In the genomic region with DNA sequence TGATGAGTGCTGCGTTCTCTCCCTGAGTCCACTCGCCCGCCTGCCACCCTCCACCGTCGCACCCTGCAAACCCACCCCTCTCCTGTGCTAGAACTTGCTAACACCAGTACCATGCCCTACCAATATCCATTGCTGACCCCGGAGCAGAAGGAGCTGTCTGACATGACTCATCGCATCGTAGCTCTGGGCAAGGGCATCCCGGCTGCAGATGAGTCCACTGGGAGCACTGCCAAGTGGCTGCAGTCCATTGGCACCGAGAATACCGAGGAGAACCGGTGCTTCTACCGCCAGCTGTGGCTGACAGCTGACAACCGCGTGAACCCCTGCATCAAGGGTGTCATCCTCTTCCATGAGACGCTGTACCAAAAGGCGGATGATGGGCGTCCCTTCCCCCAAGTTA, we compare ENCODE assay signal across 11 cellular contexts. TPM values are rescaled to one million over a fixed set of nuclear protein-coding genes. Genes with fewer than 3 reads are reported as not detected.
A peak's percentile ranks its signal among the peaks of the same experiment; 100 is the strongest.
DNase-seq lines count a peak whose midpoint lies in the region; ATAC-seq, FAIRE-seq and TF ChIP-seq lines count a peak whose summit lies in the region.
"Had no signal": no experiment of that assay in that cellular context is flagged by ENCODE, and none has a peak within 500 bp of the region (broad histone marks: within the 10 kb centered on the region; RNA-seq: fewer than 3 reads in every experiment).

No MANE protein-coding gene starts in this region.

- no peak overlapping the region for H3K9ac ChIP-seq in GM23248

- no peak for FAIRE-seq in frontal cortex (lab: Jason Lieb, UNC)

- no peak overlapping the region for H2AFZ ChIP-seq in GM23248

- POLR2A ChIA-PET in RWPE1 (lab: Yijun Ruan, JAX; ENCODE audit: low non-redundant PET) = no interaction called here

- CTCF ChIA-PET in RWPE1 (lab: Yijun Ruan, JAX) = no interaction called here

- no peaks in the 10 kb centered on the region for H3K27me3 ChIP-seq in GM23248 (replicated peaks; ENCODE audit: insufficient read depth)
- H3K27me3 ChIP-seq: body of pancreas, foreskin keratinocyte had no signal

- ATAC-seq in GM18873 (IDR thresholded peaks at IDR 0.05; ENCODE audit: low FRiP score, unreplicated experiment) = no peak
- ATAC-seq: body of pancreas, foreskin keratinocyte had no signal

- H3K27ac ChIP-seq in GM23248 (no peak overlapping the region), RWPE1 (peak overlapping the region; percentile 6; the same call in 1 of the 2 replicates)
- H3K27ac ChIP-seq: body of pancreas, foreskin keratinocyte had no signal

- 57% methylated on average over 18 of the region's 18 CpGs for WGBS in GM23248 (ENCODE audit: low coverage in 1 of 2, low lambda C conversion rate in 2 of 2, missing lambda C conversion rate in 2 of 2), 2 experiments

- H3K9me2 ChIP-seq in GM23248 (ENCODE audit: insufficient read depth) = no peaks in the 10 kb centered on the region

- H3K36me3 ChIP-seq in GM23248 (ENCODE audit: low read depth) = no peaks in the 10 kb centered on the region

- in situ Hi-C loops in GM23248 (cut with MboI) = no loop called here

- peaks cover 35% of the 10 kb centered on the region for H3K4me1 ChIP-seq in GM23248 (ENCODE audit: insufficient read depth)

- H3F3A ChIP-seq in GM23248 (ENCODE audit: insufficient read depth) = peaks cover 17% of the 10 kb centered on the region

- no peak overlapping the region for H3K4me2 ChIP-seq in GM23248 (ENCODE audit: unreplicated experiment)

- no peak for TF ChIP-seq CTCF in RWPE1 (conservative IDR thresholded peaks at IDR 0.05; ENCODE audit: low read depth)

- H3K4me3 ChIP-seq in GM23248 = no peak overlapping the region
- H3K4me3 ChIP-seq: body of pancreas had no signal

- DNase-seq in GM23248 (peak; percentile 90), RWPE1 (ENCODE audit: low spot score) (peak; percentile 77), frontal cortex (ENCODE audit: low spot score in 2 of 2) (peak; percentile 34 to 63), putamen (ENCODE audit: low spot score) (peak; percentile 64), kidney glomerular epithelial cell (lab: John Stamatoyannopoulos, UW) (no peak), SKM-1 treated with dmso at 0.1 percent for 144 hours (lab: John Stamatoyannopoulos, UW; ENCODE audit: unreplicated experiment) (no peak)
- DNase-seq in activated CD4-positive, alpha-beta T cell treated with anti-CD3 and anti-CD28 coated beads, Interleukin-2, amount 50 U/mL, for 48 hours = no peak
- DNase-seq: body of pancreas; foreskin keratinocyte; stimulated activated CD4-positive, alpha-beta T cell treated with anti-CD3 and anti-CD28 coated beads, Interleukin-1b, Interleukin-23, amount 100 ng/mL, for 48 hours had no signal

- H4K20me1 ChIP-seq in GM23248 (ENCODE audit: insufficient read depth) = no peaks in the 10 kb centered on the region

- peaks cover 1% of the 10 kb centered on the region for H3K79me2 ChIP-seq in GM23248 (ENCODE audit: insufficient read depth)

- H3K9me3 ChIP-seq in GM23248 (ENCODE audit: low read depth) = no peaks in the 10 kb centered on the region
- H3K9me3 ChIP-seq: body of pancreas had no signal

RNA-seq across cellular contexts. Expression of gene ALAS1, which starts 4.9 kb away (rescaled TPM):
- total RNA-seq in GM23248 (2014; rRNA removed; shearing (Covaris generic)) = 21.2 and 33.9 TPM in 2 replicates
- 30.4 and 31.0 TPM in 2 replicates for polyA plus RNA-seq in GM23248 (2016; fragmentation: Nextera tagmentation; extraction: Ambion mirVana)
- 51.4 TPM for total RNA-seq in frontal cortex

RNA-seq across cellular contexts. Expression of gene TLR9, which starts 32.4 kb away (rescaled TPM):
- not detected in 2 replicates for total RNA-seq in GM23248 (2014; rRNA removed; shearing (Covaris generic))
- polyA plus RNA-seq in GM23248 (2016; fragmentation: Nextera tagmentation; extraction: Ambion mirVana) = 0.11 TPM in 1 of 2 replicates, not detected in the other
- total RNA-seq in frontal cortex = not detected
- total RNA-seq: foreskin keratinocyte had no signal
- polyA plus RNA-seq: foreskin keratinocyte had no signal

RNA-seq across cellular contexts. Expression of gene POC1A, which starts 38.8 kb away (rescaled TPM):
- total RNA-seq in GM23248 (2014; rRNA removed; shearing (Covaris generic)) = 2.3 and 5.2 TPM in 2 replicates
- 11.0 and 11.8 TPM in 2 replicates for polyA plus RNA-seq in GM23248 (2016; fragmentation: Nextera tagmentation; extraction: Ambion mirVana)
- total RNA-seq in frontal cortex = 2.4 TPM

RNA-seq across cellular contexts. Expression of gene TWF2, which starts 45.9 kb away (rescaled TPM):
- 124 and 137 TPM in 2 replicates for total RNA-seq in GM23248 (2014; rRNA removed; shearing (Covaris generic))
- polyA plus RNA-seq in GM23248 (2016; fragmentation: Nextera tagmentation; extraction: Ambion mirVana) = 95.1 and 105 TPM in 2 replicates
- total RNA-seq in frontal cortex = 24.5 TPM

RNA-seq across cellular contexts. Expression of gene PPM1M, which starts 52.5 kb away (rescaled TPM):
- 26.7 and 35.7 TPM in 2 replicates for total RNA-seq in GM23248 (2014; rRNA removed; shearing (Covaris generic))
- polyA plus RNA-seq in GM23248 (2016; fragmentation: Nextera tagmentation; extraction: Ambion mirVana) = 19.3 and 21.6 TPM in 2 replicates
- total RNA-seq in frontal cortex = 6.9 TPM

Comparison
In these comparisons a context has a peak if more than half of its experiments do, and no peak if none do; other contexts are left out.
1. DNase-seq: peak in GM23248 (single experiment), RWPE1 (single experiment), frontal cortex (2 of 2) and putamen (single experiment); none in kidney glomerular epithelial cell (single experiment), activated CD4-positive, alpha-beta T cell treated with anti-CD3 and anti-CD28 coated beads, Interleukin-2, amount 50 U/mL, for 48 hours (0 of 2) and SKM-1 treated with dmso at 0.1 percent for 144 hours (single experiment).